In genomic region chr22:24606340-24606739, GRCh38 we compare ENCODE assay signal across 1 cellular context. TPM values are rescaled to one million over a fixed set of nuclear protein-coding genes. Genes with fewer than 3 reads are reported as not detected.
"Had no signal": no experiment of that assay in that cellular context is flagged by ENCODE, and none has a peak within 500 bp of the region (broad histone marks: within the 10 kb centered on the region; RNA-seq: fewer than 3 reads in every experiment).

No MANE protein-coding gene starts in this region.

RNA-seq across cellular contexts. Expression of gene GGT1, which starts 3.3 kb away (rescaled TPM):
- total RNA-seq: ascending aorta had no signal
